20 cellular contexts compared by ENCODE assay signal in genomic region chr17:16995930-16996329, GRCh38. TPM values are rescaled to one million over a fixed set of nuclear protein-coding genes. Genes with fewer than 3 reads are reported as not detected.
DNase-seq lines count a peak whose midpoint lies in the region; ATAC-seq and TF ChIP-seq lines count a peak whose summit lies in the region.
"Had no signal": no experiment of that assay in that cellular context is flagged by ENCODE, and none has a peak within 500 bp of the region (broad histone marks: within the 10 kb centered on the region; RNA-seq: fewer than 3 reads in every experiment).

No MANE protein-coding gene starts in this region.

- no peaks in the 10 kb centered on the region for H3K9me3 ChIP-seq in right atrium auricular region
- H3K9me3 ChIP-seq: A549; BLaER1 treated with 17β-estradiol and CSF1 and Interleukin-3, amounts not matched to agents 10 nM and 100 nM; Caco-2 had no signal

- no peak for TF ChIP-seq CTCF in right atrium auricular region (IDR thresholded peaks at IDR 0.05)

- peaks cover 4% of the 10 kb centered on the region for H3K4me1 Mint-ChIP-seq in activated CD4-positive, alpha-beta memory T cell treated with anti-CD3 and anti-CD28 coated beads, Interleukin-2, amount 10 ng/mL, durations not matched to agents 7 days and 5 days

- no peaks in the 10 kb centered on the region for H3K36me3 Mint-ChIP-seq in activated CD4-positive, alpha-beta memory T cell treated with anti-CD3 and anti-CD28 coated beads, Interleukin-2, amount 10 ng/mL, durations not matched to agents 7 days and 5 days (ENCODE audit: low read depth)
- H3K36me3 Mint-ChIP-seq: CD8-positive, alpha-beta T cell had no signal

- no peak overlapping the region for H3K27ac ChIP-seq in right atrium auricular region
- H3K27ac ChIP-seq: 22Rv1; A549; BLaER1 treated with 17β-estradiol and CSF1 and Interleukin-3, amounts not matched to agents 10 nM and 100 nM; C4-2B had no signal

- no peaks in the 10 kb centered on the region for H3K27me3 ChIP-seq in right atrium auricular region
- H3K27me3 ChIP-seq: BLaER1 treated with 17β-estradiol and CSF1 and Interleukin-3, amounts not matched to agents 10 nM and 100 nM had no signal

- H3K4me3 Mint-ChIP-seq in activated CD4-positive, alpha-beta memory T cell treated with anti-CD3 and anti-CD28 coated beads, Interleukin-2, amount 10 ng/mL, durations not matched to agents 7 days and 5 days = no peak overlapping the region
- H3K4me3 Mint-ChIP-seq: B cell; CD4-positive, alpha-beta T cell; CD8-positive, alpha-beta T cell had no signal

- intact Hi-C loops in cardiac septum (cut with DNase I) (no loop called here), posterior vena cava (cut with DNase I) (no loop called here)

- no peak overlapping the region for H3K4me3 ChIP-seq in right atrium auricular region
- H3K4me3 ChIP-seq: A549; BLaER1 treated with 17β-estradiol and CSF1 and Interleukin-3, amounts not matched to agents 10 nM and 100 nM had no signal

- H3K4me1 ChIP-seq in right atrium auricular region = peaks cover 0 to 6% of the 10 kb centered on the region in 2 donors
- H3K4me1 ChIP-seq: Caco-2 had no signal

- CTCF ChIA-PET in activated CD4-positive, alpha-beta memory T cell treated with anti-CD3 and anti-CD28 coated beads, Interleukin-2, amount 10 ng/mL, durations not matched to agents 7 days and 5 days (lab: Charles Lee) = no interaction called here

- no peaks in the 10 kb centered on the region for H3K9me3 Mint-ChIP-seq in activated CD4-positive, alpha-beta memory T cell treated with anti-CD3 and anti-CD28 coated beads, Interleukin-2, amount 10 ng/mL, durations not matched to agents 7 days and 5 days
- H3K9me3 Mint-ChIP-seq: CD4-positive, alpha-beta T cell; CD8-positive, alpha-beta T cell had no signal

- DNase-seq in cardiac septum (ENCODE audit: low spot score) = peak; percentile 27
- no peak for DNase-seq in right atrium auricular region (ENCODE audit: low spot score)
- peak; percentile 52 for DNase-seq in islet precursor cell
- DNase-seq in posterior vena cava (ENCODE audit: low spot score) = peak; percentile 12
- DNase-seq in activated naive CD4-positive, alpha-beta T cell treated with Interleukin-2 at 50 U/mL for 16 hours = no peak
- no peak for DNase-seq in activated CD4-positive, alpha-beta memory T cell treated with anti-CD3 and anti-CD28 coated beads, Interleukin-2, amount 10 ng/mL, durations not matched to agents 7 days and 5 days
- DNase-seq: AML-193; Caco-2; Calu3; CD4-positive, alpha-beta T cell; CD8-positive, alpha-beta T cell; DMS79 treated with DMSO at 0.1 percent for 48 hours; GF-D8 had no signal

- POLR2A ChIA-PET in activated CD4-positive, alpha-beta memory T cell treated with anti-CD3 and anti-CD28 coated beads, Interleukin-2, amount 10 ng/mL, durations not matched to agents 7 days and 5 days (lab: Charles Lee) = no interaction called here

- H3K27ac Mint-ChIP-seq in activated CD4-positive, alpha-beta memory T cell treated with anti-CD3 and anti-CD28 coated beads, Interleukin-2, amount 10 ng/mL, durations not matched to agents 7 days and 5 days = no peak overlapping the region
- H3K27ac Mint-ChIP-seq: B cell; CD4-positive, alpha-beta T cell; CD8-positive, alpha-beta T cell had no signal

- H3K36me3 ChIP-seq in right atrium auricular region = no peaks in the 10 kb centered on the region
- H3K36me3 ChIP-seq: BLaER1 treated with 17β-estradiol and CSF1 and Interleukin-3, amounts not matched to agents 10 nM and 100 nM had no signal

- no peak for ATAC-seq in HG03108 (IDR thresholded peaks at IDR 0.05; ENCODE audit: unreplicated experiment)
- ATAC-seq: A549; CD8-positive, alpha-beta T cell had no signal

- peaks cover 17% of the 10 kb centered on the region for H3K27me3 Mint-ChIP-seq in activated CD4-positive, alpha-beta memory T cell treated with anti-CD3 and anti-CD28 coated beads, Interleukin-2, amount 10 ng/mL, durations not matched to agents 7 days and 5 days
- H3K27me3 Mint-ChIP-seq: B cell; CD4-positive, alpha-beta T cell had no signal

RNA-seq across cellular contexts. Expression of gene TNFRSF13B, which starts 24.0 kb away (rescaled TPM):
- not detected for total RNA-seq in cardiac septum
- not detected for total RNA-seq in right atrium auricular region
- total RNA-seq in posterior vena cava = not detected
- total RNA-seq in activated CD4-positive, alpha-beta memory T cell treated with anti-CD3 and anti-CD28 coated beads, Interleukin-2, amount 10 ng/mL, durations not matched to agents 7 days and 5 days = not detected
- total RNA-seq: A172; Caco-2; Calu3; CD4-positive, alpha-beta T cell; CD8-positive, alpha-beta T cell had no signal

RNA-seq across cellular contexts. Expression of gene MPRIP, which starts 46.3 kb away (rescaled TPM):
- total RNA-seq in cardiac septum (554 TPM), right atrium auricular region (100 to 1,000 TPM; 102 to 145 TPM), posterior vena cava (100 to 1,000 TPM; 359 to 405 TPM)
- total RNA-seq in activated CD4-positive, alpha-beta memory T cell treated with anti-CD3 and anti-CD28 coated beads, Interleukin-2, amount 10 ng/mL, durations not matched to agents 7 days and 5 days = 100 to 1,000 TPM; 196 to 207 TPM

Comparison
In these comparisons a context has a peak if more than half of its experiments do, and no peak if none do; other contexts are left out.
1. DNase-seq: peak in cardiac septum (single experiment), islet precursor cell (single experiment) and posterior vena cava (single experiment); none in right atrium auricular region (single experiment), activated naive CD4-positive, alpha-beta T cell treated with Interleukin-2 at 50 U/mL for 16 hours (single experiment) and activated CD4-positive, alpha-beta memory T cell treated with anti-CD3 and anti-CD28 coated beads, Interleukin-2, amount 10 ng/mL, durations not matched to agents 7 days and 5 days (single experiment).